Comparison of ENCODE assay signal across 8 cellular contexts in genomic region chr5:42908509-42909488, GRCh38.
DNase-seq lines count a peak whose midpoint lies in the region; ATAC-seq and TF ChIP-seq lines count a peak whose summit lies in the region.

No MANE protein-coding gene starts in this region.

- H3K9me3 Mint-ChIP-seq in activated T-helper 1 cell treated with anti-CD3 and anti-CD28 coated beads, Interleukin-12 subunit alpha, Interleukin-12 subunit beta, Interleukin-2, Interleukin-4 antibody, amounts not matched to agents 30 ng/mL and 10 ng/mL and 1 ng/mL, durations not matched to agents 14 hours and 24 hours and 36 hours, result no peaks in the 10 kb centered on the region
- H3K9me3 Mint-ChIP-seq in naive thymus-derived CD8-positive, alpha-beta T cell, result no peaks in the 10 kb centered on the region
- H3K9me3 Mint-ChIP-seq in stimulated activated memory B cell treated with anti-CD40 and anti-IgM and Interleukin-4, amounts not matched to agents 10 μg/mL and 1 μg/mL and 100 μg/mL, for 72 hours, result no peaks in the 10 kb centered on the region

- WGBS in GM23248 (ENCODE audit: low coverage in 1 of 2, low lambda C conversion rate in 2 of 2, missing lambda C conversion rate in 2 of 2), 2 experiments, result 1 to 2% methylated on average over 29 to 30 of the region's 30 CpGs

- H3K4me3 Mint-ChIP-seq in activated T-helper 1 cell treated with anti-CD3 and anti-CD28 coated beads, Interleukin-12 subunit alpha, Interleukin-12 subunit beta, Interleukin-2, Interleukin-4 antibody, amounts not matched to agents 30 ng/mL and 10 ng/mL and 1 ng/mL, durations not matched to agents 14 hours and 24 hours and 36 hours, result peak overlapping the region; percentile 81
- peak overlapping the region; percentile 82 to 98 (median 94) for H3K4me3 Mint-ChIP-seq in naive thymus-derived CD8-positive, alpha-beta T cell
- H3K4me3 Mint-ChIP-seq in stimulated activated memory B cell treated with anti-CD40 and anti-IgM and Interleukin-4, amounts not matched to agents 10 μg/mL and 1 μg/mL and 100 μg/mL, for 72 hours, result peak overlapping the region; percentile 93

- H3K4me3 ChIP-seq in DND-41 (ENCODE audit: low read depth in 1 of 2, low read length in 2 of 2) (peak overlapping the region; percentile 24 to 58; a peak in 3 of 4 replicates), GM23248 (peak overlapping the region; percentile 76), Peyer's patch (peak overlapping the region; percentile 39 to 54 (median 44))

- POLR2A ChIA-PET in naive thymus-derived CD8-positive, alpha-beta T cell (lab: Charles Lee), result interaction anchor here (0.9 to 7.6 kb wide), 20 partner anchors 14 to 1005 kb away, joined by 3 to 136 read pairs (median 7); partner anchors contain the start of genes ANXA2R, HMGCS1, RIMOC1 and TMEM267

- H3K4me1 ChIP-seq in DND-41 (ENCODE audit: insufficient read depth, low read length) (peaks cover 15% of the 10 kb centered on the region), GM23248 (ENCODE audit: insufficient read depth) (no peaks in the 10 kb centered on the region), Peyer's patch (peaks cover 0 to 3% (median 0%) of the 10 kb centered on the region in 4 donors)

- H3K9me2 ChIP-seq in GM23248 (ENCODE audit: insufficient read depth), result no peaks in the 10 kb centered on the region

- H3K27ac ChIP-seq in DND-41 (ENCODE audit: low read length), result no peak overlapping the region; the same call in 1 of the 2 replicates
- H3K27ac ChIP-seq in GM23248, result no peak overlapping the region
- peak overlapping the region; percentile 25 for H3K27ac ChIP-seq in KOPT-K1 (ENCODE audit: low read depth, low read length, poor library complexity, severe bottlenecking)
- peak overlapping the region in 1 of 4 donors; percentile 32 for H3K27ac ChIP-seq in Peyer's patch

- H3K4me1 Mint-ChIP-seq in activated T-helper 1 cell treated with anti-CD3 and anti-CD28 coated beads, Interleukin-12 subunit alpha, Interleukin-12 subunit beta, Interleukin-2, Interleukin-4 antibody, amounts not matched to agents 30 ng/mL and 10 ng/mL and 1 ng/mL, durations not matched to agents 14 hours and 24 hours and 36 hours (ENCODE audit: low read depth), result peaks cover 12% of the 10 kb centered on the region
- H3K4me1 Mint-ChIP-seq in naive thymus-derived CD8-positive, alpha-beta T cell, result peaks cover 2 to 22% (median 18%) of the 10 kb centered on the region in 4 donors
- H3K4me1 Mint-ChIP-seq in stimulated activated memory B cell treated with anti-CD40 and anti-IgM and Interleukin-4, amounts not matched to agents 10 μg/mL and 1 μg/mL and 100 μg/mL, for 72 hours, result peaks cover 12% of the 10 kb centered on the region

- peak overlapping the region; percentile 50 for H3K27ac Mint-ChIP-seq in activated T-helper 1 cell treated with anti-CD3 and anti-CD28 coated beads, Interleukin-12 subunit alpha, Interleukin-12 subunit beta, Interleukin-2, Interleukin-4 antibody, amounts not matched to agents 30 ng/mL and 10 ng/mL and 1 ng/mL, durations not matched to agents 14 hours and 24 hours and 36 hours
- peak overlapping the region; percentile 89 to 98 (median 97) for H3K27ac Mint-ChIP-seq in naive thymus-derived CD8-positive, alpha-beta T cell
- H3K27ac Mint-ChIP-seq in stimulated activated memory B cell treated with anti-CD40 and anti-IgM and Interleukin-4, amounts not matched to agents 10 μg/mL and 1 μg/mL and 100 μg/mL, for 72 hours, result peak overlapping the region; percentile 86

- in situ Hi-C loops in GM23248 (cut with MboI), result loop anchor here (25.0 kb wide), 1 partner anchor 479 kb away; no protein-coding TSS in a partner anchor

- intact Hi-C loops in activated T-helper 1 cell treated with anti-CD3 and anti-CD28 coated beads, Interleukin-12 subunit alpha, Interleukin-12 subunit beta, Interleukin-2, Interleukin-4 antibody, amounts not matched to agents 30 ng/mL and 10 ng/mL and 1 ng/mL, durations not matched to agents 14 hours and 24 hours and 36 hours (cut with micrococcal nuclease), result loop anchor here (1.0 to 10.0 kb wide), 12 partner anchors 41 to 649 kb away; partner anchors contain the start of genes ANXA2R, HMGCS1, PAIP1 and TMEM267

- H3K79me2 ChIP-seq in DND-41 (ENCODE audit: insufficient read depth, low read length) (no peaks in the 10 kb centered on the region), GM23248 (ENCODE audit: insufficient read depth) (no peaks in the 10 kb centered on the region)

- H3K4me2 ChIP-seq in DND-41 (ENCODE audit: insufficient read depth, low read length) (peak overlapping the region; percentile 68), GM23248 (ENCODE audit: unreplicated experiment) (peak overlapping the region; percentile 99)

- H3K27me3 ChIP-seq in DND-41 (ENCODE audit: insufficient read depth, low read length, poor library complexity) (peaks cover 13% of the 10 kb centered on the region), GM23248 (replicated peaks; ENCODE audit: insufficient read depth) (peaks cover 29% of the 10 kb centered on the region), Peyer's patch (no peaks in the 10 kb centered on the region)

- peak overlapping the region; percentile 46 for H3K9ac ChIP-seq in DND-41 (ENCODE audit: low read depth, low read length)
- peak overlapping the region; percentile 48 for H3K9ac ChIP-seq in GM23248

- TF ChIP-seq CTCF in DND-41 (IDR thresholded peaks at IDR 0.05; ENCODE audit: borderline replicate concordance, extremely low read depth, low read length, poor library complexity, severe bottlenecking), result peak; percentile 85
- TF ChIP-seq CTCF in Peyer's patch (IDR thresholded peaks at IDR 0.05), result peak; percentile 72 to 91 (median 87)

- no peaks in the 10 kb centered on the region for H3K36me3 Mint-ChIP-seq in activated T-helper 1 cell treated with anti-CD3 and anti-CD28 coated beads, Interleukin-12 subunit alpha, Interleukin-12 subunit beta, Interleukin-2, Interleukin-4 antibody, amounts not matched to agents 30 ng/mL and 10 ng/mL and 1 ng/mL, durations not matched to agents 14 hours and 24 hours and 36 hours (ENCODE audit: low read depth)
- no peaks in the 10 kb centered on the region for H3K36me3 Mint-ChIP-seq in naive thymus-derived CD8-positive, alpha-beta T cell
- H3K36me3 Mint-ChIP-seq in stimulated activated memory B cell treated with anti-CD40 and anti-IgM and Interleukin-4, amounts not matched to agents 10 μg/mL and 1 μg/mL and 100 μg/mL, for 72 hours, result no peaks in the 10 kb centered on the region

- DNase-seq in DND-41 (peak; percentile 89), GM23248 (peak; percentile 93), Peyer's patch (peak; percentile 82 to 96 (median 87)), fibroblast of peridontal ligament (ENCODE audit: extremely low read depth) (peak; percentile 89)
- DNase-seq in activated T-helper 1 cell treated with anti-CD3 and anti-CD28 coated beads, Interleukin-12 subunit alpha, Interleukin-12 subunit beta, Interleukin-2, Interleukin-4 antibody, amounts not matched to agents 30 ng/mL and 10 ng/mL and 1 ng/mL, durations not matched to agents 14 hours and 24 hours and 36 hours (ENCODE audit: low spot score), result peak; percentile 84
- DNase-seq in naive thymus-derived CD8-positive, alpha-beta T cell, result peak; percentile 78 to 96 (median 90)

- TF ChIP-seq POLR2A in Peyer's patch (IDR thresholded peaks at IDR 0.05), result no peak

- no peaks in the 10 kb centered on the region for H3K36me3 ChIP-seq in DND-41 (ENCODE audit: insufficient read depth, low read length)
- H3K36me3 ChIP-seq in GM23248 (ENCODE audit: low read depth), result no peaks in the 10 kb centered on the region
- H3K36me3 ChIP-seq in KOPT-K1 (ENCODE audit: insufficient read depth, low read length), result no peaks in the 10 kb centered on the region
- no peaks in the 10 kb centered on the region for H3K36me3 ChIP-seq in Peyer's patch

- H2AFZ ChIP-seq in DND-41 (ENCODE audit: low read depth, low read length) (peak overlapping the region; percentile 93), GM23248 (peak overlapping the region; percentile 96)

- peak; percentile 94 for ATAC-seq in DND-41 (ENCODE audit: insufficient read depth, low read depth)
- peak; percentile 92 to 93 for ATAC-seq in naive thymus-derived CD8-positive, alpha-beta T cell
- ATAC-seq in stimulated activated memory B cell treated with anti-CD40 and anti-IgM and Interleukin-4, amounts not matched to agents 10 μg/mL and 1 μg/mL and 100 μg/mL, for 72 hours, result peak; percentile 94

- no peaks in the 10 kb centered on the region for H4K20me1 ChIP-seq in DND-41 (ENCODE audit: insufficient read depth, low read length)
- H4K20me1 ChIP-seq in GM23248 (ENCODE audit: insufficient read depth), result no peaks in the 10 kb centered on the region

- H3K9me3 ChIP-seq in DND-41 (ENCODE audit: insufficient read depth, low read length, severe bottlenecking), result no peaks in the 10 kb centered on the region
- H3K9me3 ChIP-seq in GM23248 (ENCODE audit: low read depth), result no peaks in the 10 kb centered on the region
- no peaks in the 10 kb centered on the region for H3K9me3 ChIP-seq in KOPT-K1 (ENCODE audit: insufficient read depth, low read length, poor library complexity, severe bottlenecking)
- no peaks in the 10 kb centered on the region for H3K9me3 ChIP-seq in Peyer's patch

- no peaks in the 10 kb centered on the region for H3F3A ChIP-seq in GM23248 (ENCODE audit: insufficient read depth)

- peaks cover 26% of the 10 kb centered on the region for H3K27me3 Mint-ChIP-seq in activated T-helper 1 cell treated with anti-CD3 and anti-CD28 coated beads, Interleukin-12 subunit alpha, Interleukin-12 subunit beta, Interleukin-2, Interleukin-4 antibody, amounts not matched to agents 30 ng/mL and 10 ng/mL and 1 ng/mL, durations not matched to agents 14 hours and 24 hours and 36 hours (ENCODE audit: insufficient read depth)
- peaks cover 0 to 3% (median 0%) of the 10 kb centered on the region in 5 donors for H3K27me3 Mint-ChIP-seq in naive thymus-derived CD8-positive, alpha-beta T cell
- peaks cover 9% of the 10 kb centered on the region for H3K27me3 Mint-ChIP-seq in stimulated activated memory B cell treated with anti-CD40 and anti-IgM and Interleukin-4, amounts not matched to agents 10 μg/mL and 1 μg/mL and 100 μg/mL, for 72 hours
